ENCODE assay signal across 8 cellular contexts in genomic region chr2:105771291-105771690, GRCh38. TPM values are rescaled to one million over a fixed set of nuclear protein-coding genes. Genes with fewer than 3 reads are reported as not detected.
A peak's percentile ranks its signal among the peaks of the same experiment; 100 is the strongest.
DNase-seq lines count a peak whose midpoint lies in the region; ATAC-seq and TF ChIP-seq lines count a peak whose summit lies in the region.
"Not testable (repeated sequence)": the region's sequence is repeated elsewhere in the genome, so short reads cannot be mapped to it uniquely, and the experiment has no call there.

No MANE protein-coding gene starts in this region.

- not testable (repeated sequence) for H3K27me3 ChIP-seq in CD4-positive, CD25-positive, alpha-beta regulatory T cell (ENCODE audit: control insufficient read depth, insufficient read depth, low read length); skeletal muscle tissue (ENCODE audit: control insufficient read depth in 3 of 3, insufficient read depth in 3 of 3, low read length in 3 of 3)

- not testable (repeated sequence) for H3K9me3 Mint-ChIP-seq in CD4-positive, CD25-positive, alpha-beta regulatory T cell; T-helper 2 cell treated with Interferon-gamma antibody and Interleukin-4, amounts not matched to agents 5 μg/mL and 100 μg/mL, for 36 hours; activated T-cell treated with anti-CD3 and anti-CD28 coated beads, Interleukin-2, amount 50 U/mL, for 72 hours; MCF 10A (ENCODE audit: unreplicated experiment); glutamatergic neuron (ENCODE audit: unreplicated experiment); type B pancreatic cell

- not testable (repeated sequence) for H3K9me3 ChIP-seq in CD4-positive, CD25-positive, alpha-beta regulatory T cell (ENCODE audit: control insufficient read depth in 2 of 2, low read length in 2 of 2); mesodermal cell (ENCODE audit: control insufficient read depth, low read length); skeletal muscle tissue (ENCODE audit: control insufficient read depth in 3 of 3, low read length in 3 of 3)

- not testable (repeated sequence) for DNase-seq in CD4-positive, CD25-positive, alpha-beta regulatory T cell; T-helper 2 cell treated with Interferon-gamma antibody and Interleukin-4, amounts not matched to agents 5 μg/mL and 100 μg/mL, for 36 hours (ENCODE audit: low spot score); activated T-cell treated with anti-CD3 and anti-CD28 coated beads, Interleukin-2, amount 50 U/mL, for 72 hours; MCF 10A (ENCODE audit: unreplicated experiment); glutamatergic neuron; type B pancreatic cell (ENCODE audit: extremely low spot score, unreplicated experiment)

- peaks cover 40% of the 10 kb centered on the region for H3K36me3 ChIP-seq in CD4-positive, CD25-positive, alpha-beta regulatory T cell (ENCODE audit: control insufficient read depth, insufficient read depth, low read length)
- H3K36me3 ChIP-seq in mesodermal cell (ENCODE audit: control insufficient read depth, insufficient read depth, low read length) = peaks cover 41% of the 10 kb centered on the region
- not testable (repeated sequence) for H3K36me3 ChIP-seq in skeletal muscle tissue (ENCODE audit: control insufficient read depth in 3 of 3, insufficient read depth in 3 of 3, low read length in 3 of 3)

- POLR2A ChIA-PET in MCF 10A (lab: Yijun Ruan, JAX) = interaction anchor here (1.2 kb wide), 1 partner anchor 26 kb away, joined by 4 read pairs; no protein-coding TSS in a partner anchor

- H3K9ac ChIP-seq in skeletal muscle tissue (ENCODE audit: low read depth in 1 of 3, low read length in 3 of 3) = peak overlapping the region in 1 of 3 donors; percentile 46

- H3K4me1 Mint-ChIP-seq in CD4-positive, CD25-positive, alpha-beta regulatory T cell = peaks cover 34 to 100% (median 81%) of the 10 kb centered on the region in 4 donors
- H3K4me1 Mint-ChIP-seq in T-helper 2 cell treated with Interferon-gamma antibody and Interleukin-4, amounts not matched to agents 5 μg/mL and 100 μg/mL, for 36 hours (ENCODE audit: low read depth) = peaks cover 75% of the 10 kb centered on the region
- peaks cover 99% of the 10 kb centered on the region for H3K4me1 Mint-ChIP-seq in activated T-cell treated with anti-CD3 and anti-CD28 coated beads, Interleukin-2, amount 50 U/mL, for 72 hours (ENCODE audit: low read depth)
- H3K4me1 Mint-ChIP-seq in MCF 10A (ENCODE audit: insufficient read depth, unreplicated experiment) = peaks cover 27% of the 10 kb centered on the region
- peaks cover 45% of the 10 kb centered on the region for H3K4me1 Mint-ChIP-seq in glutamatergic neuron (ENCODE audit: low read depth, unreplicated experiment)
- H3K4me1 Mint-ChIP-seq in type B pancreatic cell (ENCODE audit: unreplicated experiment) = peaks cover 70% of the 10 kb centered on the region

- H3K36me3 Mint-ChIP-seq in CD4-positive, CD25-positive, alpha-beta regulatory T cell = peaks cover 44% of the 10 kb centered on the region
- H3K36me3 Mint-ChIP-seq in T-helper 2 cell treated with Interferon-gamma antibody and Interleukin-4, amounts not matched to agents 5 μg/mL and 100 μg/mL, for 36 hours (ENCODE audit: low read depth) = peaks cover 52% of the 10 kb centered on the region
- H3K36me3 Mint-ChIP-seq in activated T-cell treated with anti-CD3 and anti-CD28 coated beads, Interleukin-2, amount 50 U/mL, for 72 hours (ENCODE audit: insufficient read depth in 2 of 2) = peaks cover 11 to 21% of the 10 kb centered on the region in 2 donors
- not testable (repeated sequence) for H3K36me3 Mint-ChIP-seq in MCF 10A (ENCODE audit: insufficient read depth, unreplicated experiment); glutamatergic neuron (ENCODE audit: unreplicated experiment)
- H3K36me3 Mint-ChIP-seq in type B pancreatic cell = peaks cover 14% of the 10 kb centered on the region

- not testable (repeated sequence) for BruUV-seq in MCF 10A (replicated peaks; lab: Mats Ljungman, UMichigan)

- WGBS in mesodermal cell (ENCODE audit: insufficient coverage in 2 of 2), 2 experiments = 73% methylated on average over 3 of the region's 7 CpGs; no CpG with 5 or more reads in 1 of the 2 experiments

- peak overlapping the region; percentile 85 for H3K27ac ChIP-seq in CD4-positive, CD25-positive, alpha-beta regulatory T cell (ENCODE audit: insufficient read depth, low read length, poor library complexity, severe bottlenecking)
- H3K27ac ChIP-seq in mesodermal cell (ENCODE audit: low read depth, low read length, severe bottlenecking) = peak overlapping the region; percentile 66
- H3K27ac ChIP-seq in skeletal muscle tissue (ENCODE audit: low read depth, low read length) = peak overlapping the region; percentile 76

- H3K4me3 Mint-ChIP-seq in CD4-positive, CD25-positive, alpha-beta regulatory T cell = peak overlapping the region in 3 of 4 donors; percentile 45 to 86 (median 61)
- peak overlapping the region; percentile 77 for H3K4me3 Mint-ChIP-seq in T-helper 2 cell treated with Interferon-gamma antibody and Interleukin-4, amounts not matched to agents 5 μg/mL and 100 μg/mL, for 36 hours
- peak overlapping the region in 1 of 2 donors; percentile 26 for H3K4me3 Mint-ChIP-seq in activated T-cell treated with anti-CD3 and anti-CD28 coated beads, Interleukin-2, amount 50 U/mL, for 72 hours
- not testable (repeated sequence) for H3K4me3 Mint-ChIP-seq in MCF 10A (ENCODE audit: unreplicated experiment); glutamatergic neuron (ENCODE audit: unreplicated experiment); type B pancreatic cell

- TF ChIP-seq CTCF in MCF 10A (IDR thresholded peaks at IDR 0.05; ENCODE audit: unreplicated experiment); glutamatergic neuron (IDR thresholded peaks at IDR 0.05; ENCODE audit: partially characterized antibody, unreplicated experiment); type B pancreatic cell (conservative IDR thresholded peaks at IDR 0.05): not testable (repeated sequence)

- H3K27ac Mint-ChIP-seq in CD4-positive, CD25-positive, alpha-beta regulatory T cell = peak overlapping the region in 2 of 3 donors; percentile 80 to 93
- not testable (repeated sequence) for H3K27ac Mint-ChIP-seq in T-helper 2 cell treated with Interferon-gamma antibody and Interleukin-4, amounts not matched to agents 5 μg/mL and 100 μg/mL, for 36 hours
- peak overlapping the region; percentile 77 for H3K27ac Mint-ChIP-seq in activated T-cell treated with anti-CD3 and anti-CD28 coated beads, Interleukin-2, amount 50 U/mL, for 72 hours
- H3K27ac Mint-ChIP-seq in MCF 10A (ENCODE audit: low read depth, unreplicated experiment) = peak overlapping the region; percentile 51
- H3K27ac Mint-ChIP-seq in glutamatergic neuron (ENCODE audit: unreplicated experiment) = peak overlapping the region; percentile 94
- peak overlapping the region; percentile 72 for H3K27ac Mint-ChIP-seq in type B pancreatic cell

- CTCF ChIA-PET in MCF 10A (lab: Yijun Ruan, JAX) = not testable (repeated sequence)

- H3K27me3 Mint-ChIP-seq in CD4-positive, CD25-positive, alpha-beta regulatory T cell; T-helper 2 cell treated with Interferon-gamma antibody and Interleukin-4, amounts not matched to agents 5 μg/mL and 100 μg/mL, for 36 hours (ENCODE audit: low read depth); activated T-cell treated with anti-CD3 and anti-CD28 coated beads, Interleukin-2, amount 50 U/mL, for 72 hours (ENCODE audit: low read depth); MCF 10A (ENCODE audit: insufficient read depth, unreplicated experiment); glutamatergic neuron (ENCODE audit: unreplicated experiment); type B pancreatic cell: not testable (repeated sequence)

- ATAC-seq in CD4-positive, CD25-positive, alpha-beta regulatory T cell (ENCODE audit: low read depth in 2 of 2); activated T-cell treated with anti-CD3 and anti-CD28 coated beads, Interleukin-2, amount 50 U/mL, for 72 hours (replicated peaks in 1 of 2): not testable (repeated sequence)

- intact Hi-C loops in MCF 10A (cut with micrococcal nuclease) = not testable (repeated sequence)

- peaks cover 89% of the 10 kb centered on the region for H3K4me1 ChIP-seq in CD4-positive, CD25-positive, alpha-beta regulatory T cell (ENCODE audit: control insufficient read depth, insufficient read depth, low read length, poor library complexity, severe bottlenecking)
- H3K4me1 ChIP-seq in mesodermal cell (ENCODE audit: control insufficient read depth, insufficient read depth, low read length, poor library complexity, severe bottlenecking) (peaks cover 31% of the 10 kb centered on the region), skeletal muscle tissue (ENCODE audit: control insufficient read depth in 3 of 3, insufficient read depth in 3 of 3, low read length in 3 of 3) (peaks cover 37 to 49% (median 38%) of the 10 kb centered on the region in 3 donors)

- peak overlapping the region; percentile 31 for H3K4me3 ChIP-seq in CD4-positive, CD25-positive, alpha-beta regulatory T cell (ENCODE audit: low read depth, low read length)
- not testable (repeated sequence) for H3K4me3 ChIP-seq in mesodermal cell (ENCODE audit: extremely low read depth, insufficient read depth, low read length, poor library complexity, severe bottlenecking); skeletal muscle tissue (ENCODE audit: low read length in 3 of 3)

RNA-seq across cellular contexts. Expression of gene NCK2, which starts 26.6 kb away (rescaled TPM):
- 167 TPM for total RNA-seq in CD4-positive, CD25-positive, alpha-beta regulatory T cell
- polyA plus RNA-seq in CD4-positive, CD25-positive, alpha-beta regulatory T cell = 10 to 100 TPM; 44.8 to 62.3 (median 58.6) TPM
- 100 to 1,000 TPM; 159 to 161 TPM for total RNA-seq in activated T-cell treated with anti-CD3 and anti-CD28 coated beads, Interleukin-2, amount 50 U/mL, for 72 hours
- total RNA-seq in MCF 10A (2022) (35.3 and 36.5 TPM in 2 replicates), glutamatergic neuron (ENCODE audit: unreplicated experiment) (82.4 TPM), skeletal muscle tissue (42.3 TPM), type B pancreatic cell (ENCODE audit: low replicate concordance) (86.4 and 103 TPM in 2 replicates)
- 70.3 TPM for polyA plus RNA-seq in mesodermal cell (2013, experiment 1 of 2)
- polyA plus RNA-seq in mesodermal cell (2013, experiment 2 of 2) = 63.0 TPM
